In the genomic region with DNA sequence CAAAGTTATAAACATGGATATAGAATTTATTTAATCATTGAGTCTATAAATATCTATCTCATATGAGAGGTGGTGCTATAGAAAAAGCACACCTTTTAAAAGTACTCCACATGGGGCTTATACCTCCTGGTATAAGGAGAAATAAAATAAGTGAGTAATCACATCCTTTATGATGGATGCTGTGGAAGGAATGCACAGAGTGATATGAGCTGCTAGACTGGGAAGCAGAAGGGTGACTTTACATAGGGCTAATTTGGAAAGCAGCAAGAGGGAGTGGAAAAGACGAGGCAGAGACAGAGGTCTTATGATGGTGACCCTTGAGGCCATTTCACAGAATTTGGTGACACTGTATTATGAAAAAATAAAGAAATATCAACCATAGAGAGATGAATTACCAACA, we compare ENCODE assay signal across 16 cellular contexts. TPM values are rescaled to one million over a fixed set of nuclear protein-coding genes. Genes with fewer than 3 reads are reported as not detected.
DNase-seq lines count a peak whose midpoint lies in the region; ATAC-seq and TF ChIP-seq lines count a peak whose summit lies in the region.
"Had no signal": no experiment of that assay in that cellular context is flagged by ENCODE, and none has a peak within 500 bp of the region (broad histone marks: within the 10 kb centered on the region; RNA-seq: fewer than 3 reads in every experiment).

No MANE protein-coding gene starts in this region.

- H3K4me2 ChIP-seq in HCT116 (ENCODE audit: low read length), result no peak overlapping the region
- peak overlapping the region; percentile 24 for H3K4me2 ChIP-seq in hepatocyte

- POLR2A ChIA-PET in Caco-2 (lab: Charles Lee) (no interaction called here), HCT116 (lab: Charles Lee) (no interaction called here)

- TF ChIP-seq POLR2A in HCT116 (IDR thresholded peaks at IDR 0.05; ENCODE audit: borderline replicate concordance, extremely low read depth, insufficient read depth, insufficient read length), result no peak
- TF ChIP-seq POLR2A in body of pancreas (IDR thresholded peaks at IDR 0.05), result no peak

- H3K9me3 ChIP-seq in Caco-2 (no peaks in the 10 kb centered on the region), HCT116 (ENCODE audit: control insufficient read depth in 1 of 2, insufficient read depth in 1 of 2, low read depth in 1 of 2, low read length in 2 of 2) (no peaks in the 10 kb centered on the region), hepatocyte (ENCODE audit: low read depth) (no peaks in the 10 kb centered on the region), body of pancreas (no peaks in the 10 kb centered on the region)
- H3K9me3 ChIP-seq: SK-N-SH had no signal

- no peaks in the 10 kb centered on the region for H3K9me2 ChIP-seq in HCT116 (ENCODE audit: insufficient read depth)
- no peaks in the 10 kb centered on the region for H3K9me2 ChIP-seq in hepatocyte (replicated peaks; ENCODE audit: insufficient read depth)
- H3K9me2 ChIP-seq: SK-N-SH had no signal

- TF ChIP-seq CTCF in Caco-2 (IDR thresholded peaks at IDR 0.05; ENCODE audit: insufficient read depth in 1 of 2, low read depth in 1 of 2, low read length in 1 of 2, severe bottlenecking in 1 of 2, unreplicated experiment in 1 of 2) (no peak), HCT116 (IDR thresholded peaks at IDR 0.05 in 2 of 3, conservative IDR thresholded peaks at IDR 0.05 in 1 of 3; ENCODE audit: borderline replicate concordance in 1 of 3, insufficient read depth in 1 of 3, low read depth in 2 of 3, low read length in 2 of 3) (no peak), hepatocyte (IDR thresholded peaks at IDR 0.05; ENCODE audit: poor library complexity) (no peak), natural killer cell (IDR thresholded peaks at IDR 0.05) (no peak), body of pancreas (IDR thresholded peaks at IDR 0.05) (no peak)

- CTCF ChIA-PET in Caco-2 (lab: Charles Lee) (no interaction called here), HCT116 (lab: Charles Lee) (no interaction called here)

- H3K36me3 Mint-ChIP-seq in Caco-2 (ENCODE audit: insufficient read depth, unreplicated experiment) (no peaks in the 10 kb centered on the region), natural killer cell (no peaks in the 10 kb centered on the region)

- H3K4me1 Mint-ChIP-seq in Caco-2 (ENCODE audit: low read depth, unreplicated experiment) (peaks cover 44% of the 10 kb centered on the region), natural killer cell (peaks cover 12 to 20% of the 10 kb centered on the region in 2 donors)
- H3K4me1 Mint-ChIP-seq: H9 had no signal

- H3K36me3 ChIP-seq in Caco-2 (ENCODE audit: control insufficient read depth, insufficient read depth, low read length) (no peaks in the 10 kb centered on the region), HCT116 (ENCODE audit: control insufficient read depth in 1 of 2, insufficient read depth in 2 of 2, low read length in 2 of 2) (no peaks in the 10 kb centered on the region), hepatocyte (replicated peaks; ENCODE audit: insufficient read depth, low read depth) (no peaks in the 10 kb centered on the region), body of pancreas (replicated peaks in 1 of 2; ENCODE audit: insufficient read depth in 1 of 2, low read depth in 2 of 2) (no peaks in the 10 kb centered on the region)

- H3K4me3 ChIP-seq in Caco-2 (ENCODE audit: low read depth, low read length) (no peak overlapping the region), HCT116 (replicated peaks in 1 of 2; ENCODE audit: low read depth in 1 of 2, low read length in 2 of 2) (no peak overlapping the region), hepatocyte (no peak overlapping the region), body of pancreas (no peak overlapping the region)

- H3K79me2 ChIP-seq in HCT116 (ENCODE audit: insufficient read depth, low read length) (no peaks in the 10 kb centered on the region), hepatocyte (no peaks in the 10 kb centered on the region)

- H3K4me1 ChIP-seq in Caco-2 (peaks cover 48% of the 10 kb centered on the region), HCT116 (ENCODE audit: control insufficient read depth in 1 of 2, insufficient read depth in 2 of 2, low read length in 2 of 2) (peaks cover 17 to 24% of the 10 kb centered on the region in 2 experiments), hepatocyte (ENCODE audit: insufficient read depth) (peaks cover 9% of the 10 kb centered on the region), body of pancreas (no peaks in the 10 kb centered on the region)

- H3K27me3 ChIP-seq in Caco-2 (replicated peaks; ENCODE audit: control insufficient read depth, insufficient read depth, low read length), result no peaks in the 10 kb centered on the region
- no peaks in the 10 kb centered on the region for H3K27me3 ChIP-seq in HCT116 (ENCODE audit: insufficient read depth, low read length)
- H3K27me3 ChIP-seq in hepatocyte, result no peaks in the 10 kb centered on the region
- no peaks in the 10 kb centered on the region for H3K27me3 ChIP-seq in body of pancreas

- H3K27ac ChIP-seq in HCT116 (ENCODE audit: low read depth, low read length), result no peak overlapping the region
- no peak overlapping the region for H3K27ac ChIP-seq in hepatocyte
- H3K27ac ChIP-seq in body of pancreas, result no peak overlapping the region

- RAD21 ChIA-PET in HCT116 (lab: Charles Lee; ENCODE audit: low non-redundant PET in 1 of 2, low total read pairs in 2 of 2, uncharacterized antibody in 2 of 2, unreplicated experiment in 2 of 2), result no interaction called here

- H3K9me3 Mint-ChIP-seq in Caco-2 (ENCODE audit: unreplicated experiment) (peaks cover 21% of the 10 kb centered on the region), natural killer cell (no peaks in the 10 kb centered on the region)
- H3K9me3 Mint-ChIP-seq: H9 had no signal

- no peak overlapping the region for H3K9ac ChIP-seq in HCT116 (ENCODE audit: low read length)
- H3K9ac ChIP-seq: SK-N-SH had no signal

- H2AFZ ChIP-seq in HCT116 (ENCODE audit: low read depth, low read length, poor library complexity, severe bottlenecking) (peak overlapping the region; percentile 58), hepatocyte (no peak overlapping the region)

- TF ChIP-seq RAD21 in HCT116 (IDR thresholded peaks at IDR 0.05; ENCODE audit: low read depth), result no peak

- DNase-seq in Caco-2 (peak in 1 of 2 experiments; percentile 4), HCT116 (ENCODE audit: low read depth, low spot score) (no peak), amniotic epithelial cell (ENCODE audit: low read depth) (peak; percentile 16), hepatocyte (ENCODE audit: low spot score) (no peak), NCI-H1417 (lab: John Stamatoyannopoulos, UW) (no peak), natural killer cell (no peak), NCI-H128 (lab: John Stamatoyannopoulos, UW; ENCODE audit: unreplicated experiment) (no peak), body of pancreas (no peak)
- DNase-seq: C1 segment of cervical spinal cord, H9, NCI-H146, NCI-H2081, NCI-H510A treated with DMSO at 0.1 percent for 48 hours, NCI-H82, SHP77, SK-N-SH had no signal

- BruUV-seq in Caco-2 (replicated peaks; lab: Mats Ljungman, UMichigan) (no TSS peak), HCT116 (replicated peaks; lab: Mats Ljungman, UMichigan) (no TSS peak)

- H4K20me1 ChIP-seq in HCT116 (ENCODE audit: insufficient read depth) (no peaks in the 10 kb centered on the region), hepatocyte (ENCODE audit: insufficient read depth, poor library complexity, severe bottlenecking) (no peaks in the 10 kb centered on the region)

- 69% methylated on average over 1 of the region's 1 CpG for WGBS in hepatocyte (ENCODE audit: low lambda C conversion rate, missing lambda C conversion rate)
- WGBS in body of pancreas, 2 donors, result 94 to 100% methylated on average over 1 of the region's 1 CpG

- ATAC-seq in HCT116 (no peak), natural killer cell (no peak), body of pancreas (no peak)

- H3K27me3 Mint-ChIP-seq in Caco-2 (ENCODE audit: insufficient read depth, unreplicated experiment) (no peaks in the 10 kb centered on the region), natural killer cell (ENCODE audit: low read depth in 2 of 2) (no peaks in the 10 kb centered on the region)

- intact Hi-C loops in Caco-2 (cut with micrococcal nuclease; ENCODE audit: unreplicated experiment) (loop anchor here (1.0 to 2.0 kb wide), 3 partner anchors 33 to 108 kb away; a partner anchor contains a TSS), HCT116 (cut with micrococcal nuclease) (no loop called here), natural killer cell (cut with micrococcal nuclease) (loop anchor here (10.0 kb wide), 1 partner anchor 254 kb away; no protein-coding TSS in a partner anchor), body of pancreas (cut with DNase I) (no loop called here)

- H3K27ac Mint-ChIP-seq in Caco-2 (ENCODE audit: unreplicated experiment) (peak overlapping the region; percentile 29), natural killer cell (no peak overlapping the region)
- H3K27ac Mint-ChIP-seq: H9 had no signal

- H3K4me3 Mint-ChIP-seq in Caco-2 (ENCODE audit: unreplicated experiment), result peak overlapping the region; percentile 52
- H3K4me3 Mint-ChIP-seq in natural killer cell, result no peak overlapping the region
- H3K4me3 Mint-ChIP-seq: H9 had no signal

TF ChIP-seq in HCT116, 20 proteins besides CTCF, POLR2A, EP300 and RAD21:
- TF ChIP-seq, protein P1, sequence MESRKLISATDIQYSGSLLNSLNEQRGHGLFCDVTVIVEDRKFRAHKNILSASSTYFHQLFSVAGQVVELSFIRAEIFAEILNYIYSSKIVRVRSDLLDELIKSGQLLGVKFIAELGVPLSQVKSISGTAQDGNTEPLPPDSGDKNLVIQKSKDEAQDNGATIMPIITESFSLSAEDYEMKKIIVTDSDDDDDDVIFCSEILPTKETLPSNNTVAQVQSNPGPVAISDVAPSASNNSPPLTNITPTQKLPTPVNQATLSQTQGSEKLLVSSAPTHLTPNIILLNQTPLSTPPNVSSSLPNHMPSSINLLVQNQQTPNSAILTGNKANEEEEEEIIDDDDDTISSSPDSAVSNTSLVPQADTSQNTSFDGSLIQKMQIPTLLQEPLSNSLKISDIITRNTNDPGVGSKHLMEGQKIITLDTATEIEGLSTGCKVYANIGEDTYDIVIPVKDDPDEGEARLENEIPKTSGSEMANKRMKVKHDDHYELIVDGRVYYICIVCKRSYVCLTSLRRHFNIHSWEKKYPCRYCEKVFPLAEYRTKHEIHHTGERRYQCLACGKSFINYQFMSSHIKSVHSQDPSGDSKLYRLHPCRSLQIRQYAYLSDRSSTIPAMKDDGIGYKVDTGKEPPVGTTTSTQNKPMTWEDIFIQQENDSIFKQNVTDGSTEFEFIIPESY (IDR thresholded peaks at IDR 0.05; ENCODE audit: extremely low read depth, insufficient replicate concordance, low read length), result no peak
- TF ChIP-seq ZNF274 (IDR thresholded peaks at IDR 0.05; ENCODE audit: low read depth, low read length), result no peak
- no peak for TF ChIP-seq POLR2AphosphoS5 (IDR thresholded peaks at IDR 0.05; ENCODE audit: low read depth, low read length)

RNA-seq across cellular contexts. Expression of a gene that starts 59.4 kb away (rescaled TPM):
- 39.0 and 39.4 TPM in 2 replicates for total RNA-seq in Caco-2 (2022)
- total RNA-seq in HCT116 (2021; ENCODE audit: unreplicated experiment), result 29.7 TPM
- polyA plus RNA-seq in HCT116 (2012), result 12.4 and 12.5 TPM in 2 replicates
- total RNA-seq in hepatocyte, result 67.1 and 69.8 TPM in 2 replicates
- polyA plus RNA-seq in hepatocyte, result 10.6 and 11.0 TPM in 2 replicates
- 10 to 100 TPM; 20.7 to 54.7 (median 44.9) TPM for total RNA-seq in natural killer cell
- 10 to 100 TPM; 29.7 to 42.0 TPM for total RNA-seq in body of pancreas
- polyA plus RNA-seq: SK-N-SH had no signal

Comparison
In these comparisons a context has a peak if more than half of its experiments do, and no peak if none do; other contexts are left out.
1. intact Hi-C loops: an anchor here in Caco-2 (1.0 to 2.0 kb wide) and natural killer cell (10.0 kb wide); none called in HCT116 and body of pancreas.